8 cellular contexts compared by ENCODE assay signal in the genomic region with DNA sequence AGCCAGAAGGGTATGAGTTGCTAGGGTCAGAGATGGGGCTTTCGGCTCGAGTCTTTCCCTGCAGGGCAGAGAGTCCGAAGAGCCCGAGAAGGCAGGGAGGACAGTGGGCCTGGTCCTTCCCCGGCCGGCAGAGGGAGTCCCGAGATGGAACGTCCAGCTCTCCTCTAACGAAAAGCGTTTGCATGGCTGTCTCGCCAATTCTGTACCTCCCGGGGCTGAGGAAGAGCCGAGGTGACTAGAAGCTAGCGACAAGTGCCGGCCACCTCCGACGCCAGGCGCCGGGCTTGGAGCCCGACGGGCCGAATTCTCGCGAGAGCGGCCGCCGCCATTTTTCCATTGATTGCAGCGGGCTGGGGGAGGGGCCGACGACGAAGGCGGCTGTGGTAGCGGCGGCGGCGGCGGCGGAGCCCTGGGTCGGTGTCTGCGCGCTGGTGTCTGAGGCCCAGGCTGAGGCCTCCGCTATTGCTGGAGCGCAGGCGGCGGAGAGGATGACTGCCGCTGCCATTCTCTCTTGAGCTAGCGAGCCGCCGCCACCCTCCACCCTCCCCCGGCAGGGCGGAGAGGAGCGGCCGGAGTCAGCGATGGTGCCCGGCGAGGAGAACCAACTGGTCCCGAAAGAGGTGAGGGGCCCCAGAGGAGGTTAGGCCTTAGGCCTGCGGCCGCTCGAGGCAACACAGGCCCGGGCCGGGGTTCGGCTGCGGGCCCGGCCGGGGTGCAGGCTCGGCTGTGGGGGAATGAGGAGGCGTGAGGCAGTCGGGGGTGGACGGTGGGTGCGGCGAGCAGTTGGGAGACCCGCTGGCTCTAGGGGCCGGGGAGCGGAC. TPM values are rescaled to one million over a fixed set of nuclear protein-coding genes. Genes with fewer than 3 reads are reported as not detected.
DNase-seq lines count a peak whose midpoint lies in the region; ATAC-seq and TF ChIP-seq lines count a peak whose summit lies in the region.

A gene with protein sequence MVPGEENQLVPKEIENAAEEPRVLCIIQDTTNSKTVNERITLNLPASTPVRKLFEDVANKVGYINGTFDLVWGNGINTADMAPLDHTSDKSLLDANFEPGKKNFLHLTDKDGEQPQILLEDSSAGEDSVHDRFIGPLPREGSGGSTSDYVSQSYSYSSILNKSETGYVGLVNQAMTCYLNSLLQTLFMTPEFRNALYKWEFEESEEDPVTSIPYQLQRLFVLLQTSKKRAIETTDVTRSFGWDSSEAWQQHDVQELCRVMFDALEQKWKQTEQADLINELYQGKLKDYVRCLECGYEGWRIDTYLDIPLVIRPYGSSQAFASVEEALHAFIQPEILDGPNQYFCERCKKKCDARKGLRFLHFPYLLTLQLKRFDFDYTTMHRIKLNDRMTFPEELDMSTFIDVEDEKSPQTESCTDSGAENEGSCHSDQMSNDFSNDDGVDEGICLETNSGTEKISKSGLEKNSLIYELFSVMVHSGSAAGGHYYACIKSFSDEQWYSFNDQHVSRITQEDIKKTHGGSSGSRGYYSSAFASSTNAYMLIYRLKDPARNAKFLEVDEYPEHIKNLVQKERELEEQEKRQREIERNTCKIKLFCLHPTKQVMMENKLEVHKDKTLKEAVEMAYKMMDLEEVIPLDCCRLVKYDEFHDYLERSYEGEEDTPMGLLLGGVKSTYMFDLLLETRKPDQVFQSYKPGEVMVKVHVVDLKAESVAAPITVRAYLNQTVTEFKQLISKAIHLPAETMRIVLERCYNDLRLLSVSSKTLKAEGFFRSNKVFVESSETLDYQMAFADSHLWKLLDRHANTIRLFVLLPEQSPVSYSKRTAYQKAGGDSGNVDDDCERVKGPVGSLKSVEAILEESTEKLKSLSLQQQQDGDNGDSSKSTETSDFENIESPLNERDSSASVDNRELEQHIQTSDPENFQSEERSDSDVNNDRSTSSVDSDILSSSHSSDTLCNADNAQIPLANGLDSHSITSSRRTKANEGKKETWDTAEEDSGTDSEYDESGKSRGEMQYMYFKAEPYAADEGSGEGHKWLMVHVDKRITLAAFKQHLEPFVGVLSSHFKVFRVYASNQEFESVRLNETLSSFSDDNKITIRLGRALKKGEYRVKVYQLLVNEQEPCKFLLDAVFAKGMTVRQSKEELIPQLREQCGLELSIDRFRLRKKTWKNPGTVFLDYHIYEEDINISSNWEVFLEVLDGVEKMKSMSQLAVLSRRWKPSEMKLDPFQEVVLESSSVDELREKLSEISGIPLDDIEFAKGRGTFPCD (N-terminal part only) (plus strand): TSS at position 368 of the 821 bp plus-strand sequence. CDS start 214 bp downstream, at position 582.

- H3K4me3 ChIP-seq in GM12875 (ENCODE audit: low read depth, low read length) (peak within 1 kb of the TSS; percentile 93), SU-DHL-6 (ENCODE audit: insufficient read depth, low read length, poor library complexity, severe bottlenecking) (peak within 1 kb of the TSS; percentile 83), cardiac muscle cell (peak within 1 kb of the TSS; percentile 55), trophoblast cell (ENCODE audit: low read depth, low read length) (peak within 1 kb of the TSS; percentile 97), transverse colon (peak within 1 kb of the TSS; percentile 53 to 87 (median 84))

- in situ Hi-C loops in transverse colon (cut with MboI; ENCODE audit: low pct_ligation_motif_present in 1 of 4, low pct_unique_long_range_greater_than_20kb in 1 of 4, low sequenced_read_pairs in 3 of 4): no loop called here

- H2BK120ac ChIP-seq in trophoblast cell (ENCODE audit: insufficient read depth, low read length, poor library complexity): peak within 1 kb of the TSS; percentile 94

- TF ChIP-seq POLR2A in transverse colon (IDR thresholded peaks at IDR 0.05): peak; percentile 85

- peak; percentile 69 for ATAC-seq in HG02678 (IDR thresholded peaks at IDR 0.05; ENCODE audit: unreplicated experiment)

- H3K4me1 ChIP-seq in cardiac muscle cell (ENCODE audit: low read depth) (peaks cover 43% of the 10 kb centered on the region), trophoblast cell (ENCODE audit: control insufficient read depth in 1 of 2, insufficient read depth in 2 of 2, low read length in 2 of 2) (peaks cover 3 to 5% of the 10 kb centered on the region in 2 experiments), transverse colon (peaks cover 15 to 44% (median 37%) of the 10 kb centered on the region in 4 donors)

- H3K36me3 ChIP-seq in SU-DHL-6 (ENCODE audit: low read length): no peaks in the 10 kb centered on the region
- no peaks in the 10 kb centered on the region for H3K36me3 ChIP-seq in cardiac muscle cell
- no peaks in the 10 kb centered on the region for H3K36me3 ChIP-seq in trophoblast cell (ENCODE audit: control insufficient read depth in 1 of 2, insufficient read depth in 2 of 2, low read length in 2 of 2)
- no peaks in the 10 kb centered on the region for H3K36me3 ChIP-seq in transverse colon

- H3K14ac ChIP-seq in trophoblast cell (ENCODE audit: low read length): peak within 1 kb of the TSS; percentile 99

- no peak for TF ChIP-seq EP300 in transverse colon (IDR thresholded peaks at IDR 0.05; ENCODE audit: low read depth)

- peak within 1 kb of the TSS; percentile 100 for H4K8ac ChIP-seq in trophoblast cell (ENCODE audit: low read depth, low read length)

- intact Hi-C loops in transverse colon (cut with DNase I; ENCODE audit: low total_unique reads): no loop called here

- peak within 1 kb of the TSS; percentile 99 for H3K18ac ChIP-seq in trophoblast cell (ENCODE audit: low read length)

- H3K4me2 ChIP-seq in SU-DHL-6 (ENCODE audit: low read depth, low read length, poor library complexity, severe bottlenecking) (peak within 1 kb of the TSS; percentile 88), trophoblast cell (ENCODE audit: low read length) (peak within 1 kb of the TSS; percentile 83)

- H2BK12ac ChIP-seq in trophoblast cell (ENCODE audit: low read length): peak within 1 kb of the TSS; percentile 41

- H4K91ac ChIP-seq in trophoblast cell (ENCODE audit: low read depth, low read length): peak within 1 kb of the TSS; percentile 99

- no peaks in the 10 kb centered on the region; the same call in 1 of the 2 replicates for H3F3A ChIP-seq in SU-DHL-6 (ENCODE audit: insufficient read depth)

- H3K23ac ChIP-seq in trophoblast cell (ENCODE audit: low read length): no peak within 1 kb of the TSS

- H3K9ac ChIP-seq in SU-DHL-6 (ENCODE audit: low read length) (peak within 1 kb of the TSS; percentile 91), trophoblast cell (ENCODE audit: low read length) (peak within 1 kb of the TSS; percentile 95)

- H3K27me3 ChIP-seq in SU-DHL-6 (ENCODE audit: low read length): no peaks in the 10 kb centered on the region
- no peaks in the 10 kb centered on the region for H3K27me3 ChIP-seq in cardiac muscle cell
- H3K27me3 ChIP-seq in trophoblast cell (ENCODE audit: insufficient read depth, low read length): no peaks in the 10 kb centered on the region
- no peaks in the 10 kb centered on the region for H3K27me3 ChIP-seq in transverse colon

- peak within 1 kb of the TSS; percentile 96 for H2AFZ ChIP-seq in SU-DHL-6 (ENCODE audit: low read depth, low read length, severe bottlenecking)
- H2AFZ ChIP-seq in trophoblast cell (ENCODE audit: insufficient read depth, low read length, poor library complexity): peak within 1 kb of the TSS; percentile 90

- DNase-seq in NCI-H1105 (lab: John Stamatoyannopoulos, UW): peak; percentile 85
- DNase-seq in activated naive CD8-positive, alpha-beta T cell treated with anti-CD3 and anti-CD28 coated beads, Interleukin-2, amount 50 U/mL, for 16 hours (ENCODE audit: low read depth, low spot score): peak; percentile 86
- peak; percentile 88 to 95 for DNase-seq in cardiac muscle cell (ENCODE audit: low read depth in 1 of 2, low spot score in 1 of 2)
- peak; percentile 91 to 97 for DNase-seq in trophoblast cell
- DNase-seq in transverse colon: peak; percentile 93

- H3K9me3 ChIP-seq in SU-DHL-6 (ENCODE audit: insufficient read depth, low read length) (no peaks in the 10 kb centered on the region), cardiac muscle cell (ENCODE audit: low read depth) (no peaks in the 10 kb centered on the region), trophoblast cell (ENCODE audit: insufficient read depth, low read depth, low read length) (no peaks in the 10 kb centered on the region), transverse colon (no peaks in the 10 kb centered on the region)

- H2BK5ac ChIP-seq in trophoblast cell (ENCODE audit: low read depth, low read length, poor library complexity): peak within 1 kb of the TSS; percentile 96

- no CpG with 5 or more reads among the region's 75 CpGs for WGBS in trophoblast cell (ENCODE audit: extremely low coverage, insufficient coverage, insufficient read length)
- WGBS in transverse colon (ENCODE audit: low coverage in 1 of 2), 2 donors: 0% methylated on average over 4 to 51 of the region's 75 CpGs

- H3K27ac ChIP-seq in SU-DHL-6 (ENCODE audit: low read depth, low read length) (peak within 1 kb of the TSS; percentile 81), cardiac muscle cell (peak within 1 kb of the TSS; percentile 97), trophoblast cell (ENCODE audit: low read depth, low read length) (peak within 1 kb of the TSS; percentile 99), transverse colon (peak within 1 kb of the TSS; percentile 94 to 99 (median 98))

- H2AK5ac ChIP-seq in trophoblast cell (ENCODE audit: low read length): peak within 1 kb of the TSS; percentile 85

- H3K79me2 ChIP-seq in SU-DHL-6 (ENCODE audit: insufficient read depth, low read length) (peaks cover 44% of the 10 kb centered on the region), trophoblast cell (ENCODE audit: control insufficient read depth, insufficient read depth, low read length, poor library complexity) (peaks cover 10% of the 10 kb centered on the region)

- H3K9me2 ChIP-seq in SU-DHL-6 (replicated peaks; ENCODE audit: insufficient read depth, low read length): no peaks in the 10 kb centered on the region

- peak; percentile 55 for TF ChIP-seq CTCF in GM12875 (IDR thresholded peaks at IDR 0.05; ENCODE audit: borderline replicate concordance, insufficient read depth, low read depth, low read length)
- peak; percentile 22 for TF ChIP-seq CTCF in SU-DHL-6 (IDR thresholded peaks at IDR 0.05; ENCODE audit: insufficient read depth, low read length, poor library complexity, severe bottlenecking)
- peak; percentile 68 for TF ChIP-seq CTCF in cardiac muscle cell (IDR thresholded peaks at IDR 0.05; ENCODE audit: low read depth, low read length)
- TF ChIP-seq CTCF in transverse colon (IDR thresholded peaks at IDR 0.05): peak; percentile 50 to 86 (median 59)

- H3K4ac ChIP-seq in trophoblast cell (ENCODE audit: low read depth, low read length): peak within 1 kb of the TSS; percentile 98

- peak within 1 kb of the TSS; percentile 98 for H4K12ac ChIP-seq in trophoblast cell (ENCODE audit: low read depth, low read length)

- peaks cover 34% of the 10 kb centered on the region for H4K20me1 ChIP-seq in SU-DHL-6 (ENCODE audit: low read depth, low read length)

- H3K79me1 ChIP-seq in trophoblast cell (ENCODE audit: low read length): peaks cover 13% of the 10 kb centered on the region

RNA-seq across cellular contexts. Expression of the gene that starts here (rescaled TPM):
- total RNA-seq in cardiac muscle cell (50.4 and 59.6 TPM in 2 replicates), transverse colon (10 to 100 TPM; 42.6 to 85.1 (median 57.3) TPM)
- 46.6 and 72.3 TPM in 2 replicates for polyA plus RNA-seq in cardiac muscle cell
- 30.9 and 31.7 TPM in 2 replicates for polyA plus RNA-seq in trophoblast cell (2013)

Comparison
In these comparisons a context has a peak if more than half of its experiments do, and no peak if none do; other contexts are left out.
1. Peak in every context shown above with its lines: DNase-seq, ATAC-seq, H3K4me3 ChIP-seq and H3K27ac ChIP-seq.